In genomic region chr9:132242621-132243155, GRCh38 we compare ENCODE assay signal across 8 cellular contexts.
DNase-seq lines count a peak whose midpoint lies in the region; ATAC-seq and TF ChIP-seq lines count a peak whose summit lies in the region.

No MANE protein-coding gene starts in this region.

- H3K27ac ChIP-seq in iPS DF 6.9 (ENCODE audit: low read length) (no peak overlapping the region), stomach (peak overlapping the region in 3 of 5 donors; percentile 54 to 80 (median 72))

- peaks cover 2% of the 10 kb centered on the region; the same call in 1 of the 2 replicates for H3K27me3 ChIP-seq in iPS DF 6.9 (ENCODE audit: control insufficient read depth, insufficient read depth, low read length)
- H3K27me3 ChIP-seq in stomach = peaks cover 0 to 29% (median 5%) of the 10 kb centered on the region in 3 donors

- H3K27ac Mint-ChIP-seq in WTC11 = no peak overlapping the region

- no CpG with 5 or more reads among the region's 18 CpGs for WGBS in iPS DF 6.9 (ENCODE audit: insufficient coverage, insufficient read length)
- WGBS in stomach, 5 donors = 11 to 29% (median 19%) methylated on average over 14 to 18 of the region's 18 CpGs

- DNase-seq in NCI-H82 (lab: John Stamatoyannopoulos, UW) = peak; percentile 37
- no peak for DNase-seq in NCI-H82 treated with DMSO at 0.1 percent for 48 hours (lab: John Stamatoyannopoulos, UW; ENCODE audit: unreplicated experiment)
- no peak for DNase-seq in WTC11 (ENCODE audit: low spot score)
- no peak for DNase-seq in iPS DF 6.9 (ENCODE audit: low read depth, low spot score)
- no peak for DNase-seq in stomach
- DNase-seq in NCI-H345 (lab: John Stamatoyannopoulos, UW) = no peak
- no peak for DNase-seq in NCI-H187 (lab: John Stamatoyannopoulos, UW)

- ATAC-seq in WTC11 (no peak), GM18909 (IDR thresholded peaks at IDR 0.05; ENCODE audit: poor library complexity, unreplicated experiment) (no peak)

- H3K9me3 ChIP-seq in iPS DF 6.9 (ENCODE audit: control insufficient read depth, insufficient read depth, low read length) = no peaks in the 10 kb centered on the region
- H3K9me3 ChIP-seq in stomach = no peaks in the 10 kb centered on the region

- H3K27me3 Mint-ChIP-seq in WTC11 (ENCODE audit: low read depth) = peaks cover 36% of the 10 kb centered on the region

- CTCF ChIA-PET in WTC11 (lab: Charles Lee) = interaction anchor here (0.8 to 1.7 kb wide), 4 partner anchors 10 to 487 kb away, joined by 3 to 14 read pairs (median 8); no protein-coding TSS in a partner anchor

- peaks cover 27% of the 10 kb centered on the region for H3K4me1 Mint-ChIP-seq in WTC11

- H3K4me3 ChIP-seq in iPS DF 6.9 (ENCODE audit: low read length) (peak overlapping the region; percentile 22; the same call in 1 of the 2 replicates), stomach (peak overlapping the region; percentile 62 to 71 (median 68))

- TF ChIP-seq POLR2A in stomach (IDR thresholded peaks at IDR 0.05) = no peak

- intact Hi-C loops in stomach (cut with DNase I; ENCODE audit: low total_unique reads) = no loop called here

- H3K36me3 ChIP-seq in iPS DF 6.9 (ENCODE audit: control insufficient read depth, insufficient read depth, low read length) (no peaks in the 10 kb centered on the region), stomach (no peaks in the 10 kb centered on the region)

- POLR2A ChIA-PET in WTC11 (lab: Charles Lee) = no interaction called here

- TF ChIP-seq CTCF in WTC11 (IDR thresholded peaks at IDR 0.05) (no peak), stomach (IDR thresholded peaks at IDR 0.05) (no peak)

- H3K9me3 Mint-ChIP-seq in WTC11 = no peaks in the 10 kb centered on the region

- H3K4me3 Mint-ChIP-seq in WTC11 = peak overlapping the region; percentile 85

- no peak for TF ChIP-seq EP300 in stomach (IDR thresholded peaks at IDR 0.05)

- H3K4me1 ChIP-seq in iPS DF 6.9 (ENCODE audit: control insufficient read depth, insufficient read depth, low read length) = peaks cover 5% of the 10 kb centered on the region
- peaks cover 15 to 46% (median 39%) of the 10 kb centered on the region in 4 donors for H3K4me1 ChIP-seq in stomach

- no peaks in the 10 kb centered on the region for H3K36me3 Mint-ChIP-seq in WTC11

TF ChIP-seq in WTC11, 78 proteins besides CTCF, POLR2A, EP300 and RAD21:
- no peak for TF ChIP-seq ZBTB43 (CRISPR knock-in tag; IDR thresholded peaks at IDR 0.05)
- TF ChIP-seq NFATC4 (CRISPR knock-in tag; IDR thresholded peaks at IDR 0.05) = no peak
- TF ChIP-seq SP1 (CRISPR knock-in tag; conservative IDR thresholded peaks at IDR 0.05) = no peak
- TF ChIP-seq TP53 (CRISPR knock-in tag; IDR thresholded peaks at IDR 0.05) = no peak
- TF ChIP-seq, protein P1, sequence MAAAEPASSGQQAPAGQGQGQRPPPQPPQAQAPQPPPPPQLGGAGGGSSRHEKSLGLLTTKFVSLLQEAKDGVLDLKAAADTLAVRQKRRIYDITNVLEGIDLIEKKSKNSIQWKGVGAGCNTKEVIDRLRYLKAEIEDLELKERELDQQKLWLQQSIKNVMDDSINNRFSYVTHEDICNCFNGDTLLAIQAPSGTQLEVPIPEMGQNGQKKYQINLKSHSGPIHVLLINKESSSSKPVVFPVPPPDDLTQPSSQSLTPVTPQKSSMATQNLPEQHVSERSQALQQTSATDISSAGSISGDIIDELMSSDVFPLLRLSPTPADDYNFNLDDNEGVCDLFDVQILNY (CRISPR knock-in tag; IDR thresholded peaks at IDR 0.05) = no peak
- TF ChIP-seq ETV6 (CRISPR knock-in tag; IDR thresholded peaks at IDR 0.05) = no peak
- TF ChIP-seq CBFB (CRISPR knock-in tag; IDR thresholded peaks at IDR 0.05; ENCODE audit: low read depth) = no peak
- no peak for TF ChIP-seq ERG (CRISPR knock-in tag; IDR thresholded peaks at IDR 0.05)
- TF ChIP-seq, protein P2, sequence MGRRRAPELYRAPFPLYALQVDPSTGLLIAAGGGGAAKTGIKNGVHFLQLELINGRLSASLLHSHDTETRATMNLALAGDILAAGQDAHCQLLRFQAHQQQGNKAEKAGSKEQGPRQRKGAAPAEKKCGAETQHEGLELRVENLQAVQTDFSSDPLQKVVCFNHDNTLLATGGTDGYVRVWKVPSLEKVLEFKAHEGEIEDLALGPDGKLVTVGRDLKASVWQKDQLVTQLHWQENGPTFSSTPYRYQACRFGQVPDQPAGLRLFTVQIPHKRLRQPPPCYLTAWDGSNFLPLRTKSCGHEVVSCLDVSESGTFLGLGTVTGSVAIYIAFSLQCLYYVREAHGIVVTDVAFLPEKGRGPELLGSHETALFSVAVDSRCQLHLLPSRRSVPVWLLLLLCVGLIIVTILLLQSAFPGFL (CRISPR knock-in tag; IDR thresholded peaks at IDR 0.05; ENCODE audit: borderline replicate concordance) = no peak
- TF ChIP-seq EMX1 (CRISPR knock-in tag; IDR thresholded peaks at IDR 0.05) = no peak
- TF ChIP-seq ZNF416 (CRISPR knock-in tag; IDR thresholded peaks at IDR 0.05) = no peak
- no peak for TF ChIP-seq GRHL2 (CRISPR knock-in tag; IDR thresholded peaks at IDR 0.05; ENCODE audit: insufficient replicate concordance, severe bottlenecking)
- no peak for TF ChIP-seq TEAD4 (CRISPR knock-in tag; IDR thresholded peaks at IDR 0.05)
- TF ChIP-seq ATF1 (CRISPR knock-in tag; IDR thresholded peaks at IDR 0.05) = no peak
- TF ChIP-seq NR3C1 (CRISPR knock-in tag; conservative IDR thresholded peaks at IDR 0.05; ENCODE audit: low read depth) = no peak
- no peak for TF ChIP-seq IRF1 (CRISPR knock-in tag; IDR thresholded peaks at IDR 0.05)
